In the genomic region with DNA sequence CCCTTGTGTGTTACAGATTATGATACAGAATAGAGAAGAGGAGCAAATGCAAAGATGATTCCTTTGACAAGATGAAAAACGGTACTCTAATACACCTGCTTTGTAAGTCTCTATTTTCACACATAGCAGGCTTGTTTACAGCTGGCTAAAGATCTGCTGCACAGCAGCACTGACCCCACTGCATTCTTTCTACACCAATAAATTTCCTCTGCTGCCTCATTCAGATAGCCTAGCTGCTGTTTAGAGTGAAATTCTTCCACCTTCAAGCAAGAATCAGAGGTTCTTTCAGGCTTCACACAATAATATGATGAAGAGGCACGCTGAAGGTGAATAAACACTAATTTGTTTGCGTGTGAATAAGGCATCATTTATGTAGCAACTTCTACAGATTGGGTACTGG, we compare ENCODE assay signal across 1 cellular context.
TF ChIP-seq lines count a peak whose summit lies in the region.

No MANE protein-coding gene starts in this region.

TF ChIP-seq in IMR-90, 13 proteins besides CTCF, POLR2A, EP300 and RAD21:
- no peak for TF ChIP-seq NFE2L2 (IDR thresholded peaks at IDR 0.05; ENCODE audit: low read depth, low read length)
- no peak for TF ChIP-seq CEBPB (IDR thresholded peaks at IDR 0.05; ENCODE audit: low read depth, low read length)
- TF ChIP-seq FOS (IDR thresholded peaks at IDR 0.05; ENCODE audit: low read depth, low read length), result no peak
- no peak for TF ChIP-seq MAZ (IDR thresholded peaks at IDR 0.05; ENCODE audit: borderline replicate concordance, low read depth, low read length)
- TF ChIP-seq, protein P1, sequence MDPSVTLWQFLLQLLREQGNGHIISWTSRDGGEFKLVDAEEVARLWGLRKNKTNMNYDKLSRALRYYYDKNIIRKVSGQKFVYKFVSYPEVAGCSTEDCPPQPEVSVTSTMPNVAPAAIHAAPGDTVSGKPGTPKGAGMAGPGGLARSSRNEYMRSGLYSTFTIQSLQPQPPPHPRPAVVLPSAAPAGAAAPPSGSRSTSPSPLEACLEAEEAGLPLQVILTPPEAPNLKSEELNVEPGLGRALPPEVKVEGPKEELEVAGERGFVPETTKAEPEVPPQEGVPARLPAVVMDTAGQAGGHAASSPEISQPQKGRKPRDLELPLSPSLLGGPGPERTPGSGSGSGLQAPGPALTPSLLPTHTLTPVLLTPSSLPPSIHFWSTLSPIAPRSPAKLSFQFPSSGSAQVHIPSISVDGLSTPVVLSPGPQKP (IDR thresholded peaks at IDR 0.05; ENCODE audit: borderline replicate concordance, low read depth, low read length), result no peak
- no peak for TF ChIP-seq BHLHE40 (IDR thresholded peaks at IDR 0.05; ENCODE audit: low read depth, low read length)
- TF ChIP-seq RCOR1 (IDR thresholded peaks at IDR 0.05; ENCODE audit: insufficient replicate concordance, low read length), result no peak
- TF ChIP-seq CHD1 (IDR thresholded peaks at IDR 0.05; ENCODE audit: low read depth, low read length), result no peak
- no peak for TF ChIP-seq MXI1 (IDR thresholded peaks at IDR 0.05; ENCODE audit: borderline replicate concordance, low read depth, low read length)
- no peak for TF ChIP-seq MAFK (IDR thresholded peaks at IDR 0.05; ENCODE audit: low read depth, low read length)
